In genomic region chr13:101767096-101767495, GRCh38 we compare ENCODE assay signal across 20 cellular contexts.
"Had no signal": no experiment of that assay in that cellular context is flagged by ENCODE, and none has a peak within 500 bp of the region (broad histone marks: within the 10 kb centered on the region; RNA-seq: fewer than 3 reads in every experiment).

No MANE protein-coding gene starts in this region.

- DNase-seq: dermis blood vessel endothelial cell; effector memory CD4-positive, alpha-beta T cell; foreskin keratinocyte; heart left ventricle; left cardiac atrium; left lung; mesenchymal stem cell; mucosa of descending colon; naive B cell; stimulated activated CD4-positive, alpha-beta T cell treated with anti-CD3 and anti-CD28 coated beads, Interleukin-12 subunit alpha, Interleukin-12 subunit beta, amount 100 ng/mL, for 4 hours; stimulated activated CD4-positive, alpha-beta T cell treated with anti-CD3 and anti-CD28 coated beads, Interleukin-2, amount 100 ng/mL, for 24 hours; stimulated activated CD4-positive, alpha-beta T cell treated with anti-CD3 and anti-CD28 coated beads, Interleukin-4, amount 100 ng/mL, for 24 hours; stimulated activated naive CD4-positive, alpha-beta T cell treated with Interleukin-2 at 50 U/mL for 16 hours; stomach; thyroid gland; trophoblast cell had no signal

- ATAC-seq: foreskin keratinocyte; gastroesophageal sphincter; heart left ventricle; left cardiac atrium; left lung; mucosa of descending colon; natural killer cell treated with Interleukin-12 subunit alpha and Interleukin-12 subunit beta and Interleukin-15 and Interleukin-18, amount 100 ng/mL, for 72 hours; sciatic nerve; stimulated activated effector memory CD8-positive, alpha-beta T cell treated with anti-CD3 and anti-CD28 coated beads, Interleukin-12 subunit alpha, Interleukin-12 subunit beta, amount 100 ng/mL, for 72 hours had no signal
